Comparison of ENCODE assay signal across 8 cellular contexts in the genomic region with DNA sequence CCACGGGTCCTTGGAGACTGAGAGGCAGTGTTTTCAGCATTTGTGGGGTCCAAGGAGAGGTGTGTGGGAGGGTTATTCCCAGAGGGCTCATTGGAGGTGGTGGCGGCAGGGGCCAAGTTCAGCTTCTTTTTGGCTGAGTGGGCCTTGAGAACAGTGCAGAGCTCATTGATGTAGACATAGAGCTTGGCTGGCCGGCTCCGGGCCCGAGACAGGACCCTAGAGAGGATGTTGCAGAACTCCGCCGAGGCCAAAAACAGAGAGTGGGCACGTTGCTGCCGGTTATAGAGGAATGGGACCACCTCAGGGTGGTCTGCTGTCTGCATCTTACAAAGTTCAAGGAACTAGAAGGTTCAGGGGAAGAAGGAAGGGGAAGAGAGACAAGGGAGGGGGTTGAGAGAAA. TPM values are rescaled to one million over a fixed set of nuclear protein-coding genes. Genes with fewer than 3 reads are reported as not detected.
DNase-seq lines count a peak whose midpoint lies in the region; ATAC-seq and TF ChIP-seq lines count a peak whose summit lies in the region.

No MANE protein-coding gene starts in this region.

- CTCF ChIA-PET in activated CD8-positive, alpha-beta T cell treated with anti-CD3 and anti-CD28 coated beads for 36 hours (lab: Charles Lee), result no interaction called here

- ATAC-seq in activated CD8-positive, alpha-beta T cell treated with anti-CD3 and anti-CD28 coated beads for 36 hours, result no peak

- H3K4me1 ChIP-seq in iPS-20b (ENCODE audit: insufficient read depth, low read length) (peaks cover 23% of the 10 kb centered on the region), suprapubic skin (peaks cover 61% of the 10 kb centered on the region)

- peak overlapping the region; percentile 98 for H3K27ac Mint-ChIP-seq in activated T-cell treated with anti-CD3 and anti-CD28 coated beads, Interleukin-2, amount 50 U/mL, for 24 hours
- H3K27ac Mint-ChIP-seq in activated CD8-positive, alpha-beta T cell treated with anti-CD3 and anti-CD28 coated beads for 36 hours, result peak overlapping the region; percentile 98

- peaks cover 69% of the 10 kb centered on the region for H3K36me3 Mint-ChIP-seq in activated T-cell treated with anti-CD3 and anti-CD28 coated beads, Interleukin-2, amount 50 U/mL, for 24 hours (ENCODE audit: low read depth)
- H3K36me3 Mint-ChIP-seq in activated CD8-positive, alpha-beta T cell treated with anti-CD3 and anti-CD28 coated beads for 36 hours (ENCODE audit: low read depth), result peaks cover 50% of the 10 kb centered on the region

- no peak overlapping the region for H3K27ac ChIP-seq in iPS-20b (ENCODE audit: low read length)
- no peak overlapping the region for H3K27ac ChIP-seq in suprapubic skin

- H3K27me3 ChIP-seq in iPS-20b (ENCODE audit: insufficient read depth, low read length) (no peaks in the 10 kb centered on the region), suprapubic skin (no peaks in the 10 kb centered on the region)

- TF ChIP-seq EP300 in suprapubic skin (IDR thresholded peaks at IDR 0.05), result no peak

- H3K9me3 Mint-ChIP-seq in activated T-cell treated with anti-CD3 and anti-CD28 coated beads, Interleukin-2, amount 50 U/mL, for 24 hours, result no peaks in the 10 kb centered on the region
- no peaks in the 10 kb centered on the region for H3K9me3 Mint-ChIP-seq in activated CD8-positive, alpha-beta T cell treated with anti-CD3 and anti-CD28 coated beads for 36 hours

- H3K4me3 Mint-ChIP-seq in activated T-cell treated with anti-CD3 and anti-CD28 coated beads, Interleukin-2, amount 50 U/mL, for 24 hours, result peak overlapping the region; percentile 92
- H3K4me3 Mint-ChIP-seq in activated CD8-positive, alpha-beta T cell treated with anti-CD3 and anti-CD28 coated beads for 36 hours, result peak overlapping the region; percentile 90

- no peaks in the 10 kb centered on the region for H3K9me3 ChIP-seq in iPS-20b (ENCODE audit: insufficient read depth, low read depth, low read length)
- no peaks in the 10 kb centered on the region for H3K9me3 ChIP-seq in suprapubic skin

- intact Hi-C loops in activated CD8-positive, alpha-beta T cell treated with anti-CD3 and anti-CD28 coated beads for 36 hours (cut with micrococcal nuclease), result no loop called here

- TF ChIP-seq CTCF in activated CD8-positive, alpha-beta T cell treated with anti-CD3 and anti-CD28 coated beads for 36 hours (IDR thresholded peaks at IDR 0.05), result no peak
- no peak for TF ChIP-seq CTCF in suprapubic skin (IDR thresholded peaks at IDR 0.05)

- H3K4me3 ChIP-seq in iPS-20b (ENCODE audit: low read length) (peak overlapping the region; percentile 100; the same call in 1 of the 2 replicates), suprapubic skin (peak overlapping the region; percentile 69)

- H3K36me3 ChIP-seq in iPS-20b (ENCODE audit: insufficient read depth, low read depth, low read length), result peaks cover 34% of the 10 kb centered on the region
- H3K36me3 ChIP-seq in suprapubic skin, result peaks cover 22% of the 10 kb centered on the region

- H3K4me1 Mint-ChIP-seq in activated T-cell treated with anti-CD3 and anti-CD28 coated beads, Interleukin-2, amount 50 U/mL, for 24 hours (ENCODE audit: low read depth), result peaks cover 64% of the 10 kb centered on the region
- peaks cover 60% of the 10 kb centered on the region for H3K4me1 Mint-ChIP-seq in activated CD8-positive, alpha-beta T cell treated with anti-CD3 and anti-CD28 coated beads for 36 hours (ENCODE audit: low read depth)

- DNase-seq in activated T-cell treated with anti-CD3 and anti-CD28 coated beads, Interleukin-2, amount 50 U/mL, for 24 hours, result no peak
- DNase-seq in activated T-cell treated with anti-CD3 and anti-CD28 coated beads, Interleukin-2, amount 50 U/mL, for 48 hours, result no peak
- DNase-seq in activated CD8-positive, alpha-beta T cell treated with anti-CD3 and anti-CD28 coated beads for 36 hours, result no peak
- DNase-seq in suprapubic skin (ENCODE audit: low spot score in 2 of 2), result no peak
- DNase-seq in stimulated activated CD4-positive, alpha-beta T cell treated with anti-CD3 and anti-CD28 coated beads, Interleukin-4, amount 100 ng/mL, for 4 hours, result no peak
- DNase-seq in DMS79 treated with DMSO at 0.1 percent for 48 hours (lab: John Stamatoyannopoulos, UW), result no peak
- DNase-seq in RPMI8226, result no peak

- 73% methylated on average over 8 of the region's 9 CpGs for WGBS in suprapubic skin

- POLR2A ChIA-PET in activated CD8-positive, alpha-beta T cell treated with anti-CD3 and anti-CD28 coated beads for 36 hours (lab: Charles Lee), result interaction anchor here (0.9 to 1.5 kb wide), 3 partner anchors 9 to 44 kb away, joined by 3 to 6 read pairs (median 4); partner anchors contain the start of gene B3GALT4

- no peaks in the 10 kb centered on the region for H3K27me3 Mint-ChIP-seq in activated T-cell treated with anti-CD3 and anti-CD28 coated beads, Interleukin-2, amount 50 U/mL, for 24 hours
- H3K27me3 Mint-ChIP-seq in activated CD8-positive, alpha-beta T cell treated with anti-CD3 and anti-CD28 coated beads for 36 hours, result no peaks in the 10 kb centered on the region

- peak overlapping the region; percentile 99; the same call in 1 of the 2 replicates for H3K9ac ChIP-seq in iPS-20b (ENCODE audit: low read depth, low read length)

- TF ChIP-seq POLR2A in suprapubic skin (IDR thresholded peaks at IDR 0.05), result no peak

RNA-seq across cellular contexts. Expression of gene DAXX, which starts 1.5 kb away (rescaled TPM):
- 10 to 100 TPM; 59.8 to 72.4 TPM for total RNA-seq in activated CD8-positive, alpha-beta T cell treated with anti-CD3 and anti-CD28 coated beads for 36 hours
- 10 to 100 TPM; 35.6 to 53.2 (median 42.5) TPM for total RNA-seq in suprapubic skin

RNA-seq across cellular contexts. Expression of gene ZBTB22, which starts 3.7 kb away (rescaled TPM):
- 1 to 10 TPM; 7.2 to 7.5 TPM for total RNA-seq in activated CD8-positive, alpha-beta T cell treated with anti-CD3 and anti-CD28 coated beads for 36 hours
- total RNA-seq in suprapubic skin, result 10 to 100 TPM; 32.1 to 36.8 (median 33.4) TPM

RNA-seq across cellular contexts. Expression of gene TAPBP, which starts 7.3 kb away (rescaled TPM):
- total RNA-seq in activated CD8-positive, alpha-beta T cell treated with anti-CD3 and anti-CD28 coated beads for 36 hours, result 100 to 1,000 TPM; 179 to 183 TPM
- total RNA-seq in suprapubic skin, result 100 to 1,000 TPM in 3 of 4 donors, 10 to 100 TPM in 1; 91.5 to 132 (median 108) TPM

RNA-seq across cellular contexts. Expression of gene RGL2, which starts 22.5 kb away (rescaled TPM):
- total RNA-seq in activated CD8-positive, alpha-beta T cell treated with anti-CD3 and anti-CD28 coated beads for 36 hours, result 10 to 100 TPM; 24.2 to 24.3 TPM
- 100 to 1,000 TPM in 1 of 4 donors, 10 to 100 TPM in 3; 80.8 to 118 (median 96.6) TPM for total RNA-seq in suprapubic skin

RNA-seq across cellular contexts. Expression of gene PFDN6, which starts 31.8 kb away (rescaled TPM):
- total RNA-seq in activated CD8-positive, alpha-beta T cell treated with anti-CD3 and anti-CD28 coated beads for 36 hours, result 10 to 100 TPM; 78.1 to 92.3 TPM
- 10 to 100 TPM; 20.5 to 31.5 (median 22.3) TPM for total RNA-seq in suprapubic skin
